In the genomic region with DNA sequence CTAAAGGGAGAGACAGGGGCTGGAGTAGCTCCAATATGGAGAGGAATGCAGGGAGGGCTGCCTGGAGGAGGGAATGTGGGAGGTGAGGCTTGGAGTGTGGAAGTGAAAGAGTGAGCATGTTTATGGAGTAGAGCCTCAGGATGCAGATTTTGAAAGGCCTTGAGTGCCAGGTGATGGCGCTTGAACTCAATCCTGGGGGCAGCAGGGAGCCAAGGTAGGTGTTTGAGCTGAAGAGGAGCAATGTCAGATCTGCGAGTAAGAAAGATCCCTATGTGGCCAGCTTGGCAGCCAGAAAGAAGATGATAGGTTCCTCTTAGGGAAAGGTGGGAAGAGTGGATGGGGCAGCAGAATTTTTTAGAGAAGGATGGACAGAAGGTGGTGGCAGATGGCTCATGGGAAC, we compare ENCODE assay signal across 24 cellular contexts. TPM values are rescaled to one million over a fixed set of nuclear protein-coding genes. Genes with fewer than 3 reads are reported as not detected.
"Had no signal": no experiment of that assay in that cellular context is flagged by ENCODE, and none has a peak within 500 bp of the region (broad histone marks: within the 10 kb centered on the region; RNA-seq: fewer than 3 reads in every experiment).

No MANE protein-coding gene starts in this region.

- H3K4me3 ChIP-seq: SJCRH30, SK-N-MC had no signal

- ATAC-seq: Panc1, PC-3 had no signal

- H3K27me3 ChIP-seq: SJCRH30 had no signal

- H3K27ac ChIP-seq: KMS-11, RWPE1, SJCRH30, SK-N-MC had no signal

- DNase-seq: Kasumi-1, MM.1S, NCI-H1092 treated with DMSO at 0.1 percent for 48 hours, NCI-H1436, NCI-H187, NCI-H2029, NCI-H2081 treated with DMSO at 0.1 percent for 48 hours, NCI-H2171, NCI-H226, NCI-H446, NCI-H510A, NCI-H524 treated with DMSO at 0.1 percent for 48 hours, NCI-H69, NCI-H774, PC-3, SHP77 had no signal

- H3K4me1 ChIP-seq: SJCRH30 had no signal

- H3K36me3 ChIP-seq: SJCRH30 had no signal

RNA-seq across cellular contexts. Expression of gene CYP4F22, which starts 40.3 kb away (rescaled TPM):
- total RNA-seq: HT-29, M059J, OCI-LY7, SJCRH30 had no signal
